Comparison of ENCODE assay signal across 9 cellular contexts in the genomic region with DNA sequence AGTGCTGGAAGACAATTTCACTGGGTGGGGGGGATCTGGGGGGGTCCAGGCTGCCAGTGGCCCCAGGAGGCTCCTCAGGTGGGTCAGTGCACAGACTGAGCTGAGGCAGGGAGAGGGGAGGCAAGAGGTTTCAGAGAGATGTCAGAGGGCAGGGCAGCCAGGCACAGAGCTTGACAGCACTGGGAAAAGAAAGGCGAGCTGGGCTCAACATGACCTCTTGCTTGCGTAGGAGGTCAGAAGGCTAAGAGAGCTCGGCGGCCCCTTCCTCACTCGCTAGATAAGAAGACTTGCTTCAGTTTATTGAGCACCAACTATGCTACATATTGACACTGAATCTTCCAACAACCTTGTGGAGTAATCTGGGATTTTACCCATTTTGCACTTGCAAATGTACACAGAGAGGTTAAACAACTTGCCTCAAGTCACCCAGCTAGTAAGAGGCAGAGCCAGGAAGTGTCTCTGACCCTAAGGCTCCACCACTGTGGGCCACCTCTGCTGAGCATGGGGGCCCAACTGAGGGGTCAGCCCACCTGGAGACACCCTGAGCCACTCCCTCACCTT. TPM values are rescaled to one million over a fixed set of nuclear protein-coding genes. Genes with fewer than 3 reads are reported as not detected.
DNase-seq lines count a peak whose midpoint lies in the region; TF ChIP-seq lines count a peak whose summit lies in the region.
"Had no signal": no experiment of that assay in that cellular context is flagged by ENCODE, and none has a peak within 500 bp of the region (broad histone marks: within the 10 kb centered on the region; RNA-seq: fewer than 3 reads in every experiment).

No MANE protein-coding gene starts in this region.

- H3K27ac ChIP-seq in esophagus muscularis mucosa (replicated peaks in 1 of 4) (peak overlapping the region; percentile 96 to 99 (median 98)), stomach smooth muscle (ENCODE audit: low read length) (peak overlapping the region; percentile 100), caudate nucleus (ENCODE audit: low read depth, low read length) (no peak overlapping the region)

- H3K4me3 ChIP-seq in esophagus muscularis mucosa (peak overlapping the region; percentile 78 to 96 (median 88)), stomach smooth muscle (ENCODE audit: low read length in 2 of 2) (peak overlapping the region; percentile 63 to 85)
- H3K4me3 ChIP-seq: dorsolateral prefrontal cortex had no signal

- H3K36me3 ChIP-seq in esophagus muscularis mucosa (peaks cover 19 to 58% (median 46%) of the 10 kb centered on the region in 4 donors), stomach smooth muscle (ENCODE audit: control insufficient read depth in 2 of 2, insufficient read depth in 2 of 2, low read length in 2 of 2) (peaks cover 27 to 32% of the 10 kb centered on the region in 2 donors)

- no peak for TF ChIP-seq POLR2A in esophagus muscularis mucosa (IDR thresholded peaks at IDR 0.05; ENCODE audit: low read depth)

- H3K27me3 ChIP-seq in esophagus muscularis mucosa (no peaks in the 10 kb centered on the region), stomach smooth muscle (ENCODE audit: control insufficient read depth in 1 of 2, insufficient read depth in 2 of 2, low read length in 2 of 2) (no peaks in the 10 kb centered on the region)

- 44% methylated on average over 5 of the region's 5 CpGs for WGBS in esophagus muscularis mucosa

- no peak for TF ChIP-seq EP300 in esophagus muscularis mucosa (IDR thresholded peaks at IDR 0.05)

- H3K4me1 ChIP-seq in esophagus muscularis mucosa (peaks cover 64 to 93% (median 92%) of the 10 kb centered on the region in 4 donors), stomach smooth muscle (ENCODE audit: control insufficient read depth, insufficient read depth, low read length) (peaks cover 86% of the 10 kb centered on the region)

- no peaks in the 10 kb centered on the region for H3K9me3 Mint-ChIP-seq in activated T-cell treated with anti-CD3 and anti-CD28 coated beads, Interleukin-2, amount 50 U/mL, for 24 hours
- H3K9me3 Mint-ChIP-seq: CD4-positive, CD25-positive, alpha-beta regulatory T cell had no signal

- no peak for TF ChIP-seq CTCF in esophagus muscularis mucosa (IDR thresholded peaks at IDR 0.05)

- intact Hi-C loops in esophagus muscularis mucosa (cut with DNase I) = no loop called here

- peaks cover 47% of the 10 kb centered on the region for H3K4me1 Mint-ChIP-seq in activated T-cell treated with anti-CD3 and anti-CD28 coated beads, Interleukin-2, amount 50 U/mL, for 24 hours (ENCODE audit: low read depth)

- H3K9ac ChIP-seq in stomach smooth muscle (ENCODE audit: low read length in 2 of 2) = peak overlapping the region; percentile 75 to 76

- peaks cover 27% of the 10 kb centered on the region for H3K36me3 Mint-ChIP-seq in activated T-cell treated with anti-CD3 and anti-CD28 coated beads, Interleukin-2, amount 50 U/mL, for 24 hours (ENCODE audit: low read depth)

- H3K9me3 ChIP-seq in esophagus muscularis mucosa (no peaks in the 10 kb centered on the region), stomach smooth muscle (ENCODE audit: control insufficient read depth in 2 of 2, low read length in 2 of 2) (no peaks in the 10 kb centered on the region)

- DNase-seq in activated T-cell treated with anti-CD3 and anti-CD28 coated beads, Interleukin-2, amount 50 U/mL, for 24 hours = no peak
- DNase-seq in activated T-cell treated with anti-CD3 and anti-CD28 coated beads, Interleukin-2, amount 50 U/mL, for 1 hour = no peak
- DNase-seq in esophagus muscularis mucosa (ENCODE audit: extremely low spot score) (no peak), caudate nucleus (lab: John Stamatoyannopoulos, UW) (no peak)
- no peak for DNase-seq in activated CD4-positive, CD25-positive, alpha-beta regulatory T cell (lab: John Stamatoyannopoulos, UW)
- DNase-seq: dorsolateral prefrontal cortex, posterior cingulate gyrus had no signal

- H3K27me3 Mint-ChIP-seq in activated T-cell treated with anti-CD3 and anti-CD28 coated beads, Interleukin-2, amount 50 U/mL, for 24 hours = peaks cover 10% of the 10 kb centered on the region

- no peak overlapping the region for H3K4me3 Mint-ChIP-seq in activated T-cell treated with anti-CD3 and anti-CD28 coated beads, Interleukin-2, amount 50 U/mL, for 24 hours

- H3K27ac Mint-ChIP-seq in activated T-cell treated with anti-CD3 and anti-CD28 coated beads, Interleukin-2, amount 50 U/mL, for 24 hours = peak overlapping the region; percentile 86

RNA-seq across cellular contexts. Expression of gene PDLIM7, which starts 3.5 kb away (rescaled TPM):
- total RNA-seq in esophagus muscularis mucosa = 1,000 to 10,000 TPM in 1 of 4 donors, 100 to 1,000 TPM in 3; 316 to 1,085 (median 575) TPM

RNA-seq across cellular contexts. Expression of gene DOK3, which starts 15.8 kb away (rescaled TPM):
- 10 to 100 TPM in 1 of 4 donors, 1 to 10 TPM in 3; 6.7 to 15.2 (median 7.5) TPM for total RNA-seq in esophagus muscularis mucosa

RNA-seq across cellular contexts. Expression of gene DBN1, which starts 20.4 kb away (rescaled TPM):
- 100 to 1,000 TPM in 3 of 4 donors, 10 to 100 TPM in 1; 92.2 to 160 (median 130) TPM for total RNA-seq in esophagus muscularis mucosa

RNA-seq across cellular contexts. Expression of gene DDX41, which starts 22.9 kb away (rescaled TPM):
- 10 to 100 TPM; 58.1 to 92.1 (median 66.0) TPM for total RNA-seq in esophagus muscularis mucosa

RNA-seq across cellular contexts. Expression of gene PRR7, which starts 47.3 kb away (rescaled TPM):
- 1 to 10 TPM in 2 of 4 donors, under 1 TPM in 2; 0.42 to 2.5 (median 1.6) TPM for total RNA-seq in esophagus muscularis mucosa
